Comparison of ENCODE assay signal across 8 cellular contexts in genomic region chr15:41543521-41543870, GRCh38. TPM values are rescaled to one million over a fixed set of nuclear protein-coding genes. Genes with fewer than 3 reads are reported as not detected.
DNase-seq lines count a peak whose midpoint lies in the region; ATAC-seq and TF ChIP-seq lines count a peak whose summit lies in the region.

No MANE protein-coding gene starts in this region.

- H3K9me3 Mint-ChIP-seq in IgD-negative memory B cell: no peaks in the 10 kb centered on the region

- POLR2A ChIA-PET in AG04449 (lab: Yijun Ruan, JAX): interaction anchor here (0.6 to 1.2 kb wide), 4 partner anchors 26 to 231 kb away, joined by 3 to 4 read pairs (median 3); partner anchors contain the start of gene MAPKBP1

- no peaks in the 10 kb centered on the region for H3K9me3 ChIP-seq in muscle layer of colon (ENCODE audit: low read length)

- peaks cover 4% of the 10 kb centered on the region for H3K4me1 ChIP-seq in muscle layer of colon (ENCODE audit: insufficient read depth, low read length)

- peak overlapping the region; percentile 93 to 96 (median 94) for H3K4me3 Mint-ChIP-seq in IgD-negative memory B cell

- peak overlapping the region; percentile 90 for H3K9ac ChIP-seq in muscle layer of colon (ENCODE audit: low read length)

- no peak for TF ChIP-seq CTCF in AG04449 (IDR thresholded peaks at IDR 0.05; ENCODE audit: insufficient read depth, low read length, missing control alignments)
- TF ChIP-seq CTCF in choroid plexus epithelial cell (conservative IDR thresholded peaks at IDR 0.05; ENCODE audit: low read depth, low read length): no peak

- CTCF ChIA-PET in AG04449 (lab: Yijun Ruan, JAX): interaction anchor here (1.8 kb wide), 1 partner anchor 12 kb away, joined by 5 read pairs; no protein-coding TSS in a partner anchor

- peaks cover 11 to 27% (median 14%) of the 10 kb centered on the region in 3 donors for H3K4me1 Mint-ChIP-seq in IgD-negative memory B cell

- ATAC-seq in HG02840 (IDR thresholded peaks at IDR 0.05; ENCODE audit: low FRiP score, unreplicated experiment): no peak

- H3K4me3 ChIP-seq in AG04449 (ENCODE audit: low read depth, low read length) (peak overlapping the region; percentile 94), choroid plexus epithelial cell (ENCODE audit: low read depth, low read length) (peak overlapping the region; percentile 96), muscle layer of colon (ENCODE audit: low read depth in 1 of 2, low read length in 2 of 2) (peak overlapping the region; percentile 93 to 98)

- no peaks in the 10 kb centered on the region for H3K27me3 ChIP-seq in muscle layer of colon (ENCODE audit: control insufficient read depth in 1 of 2, insufficient read depth in 2 of 2, low read length in 2 of 2)

- no peaks in the 10 kb centered on the region for H3K36me3 Mint-ChIP-seq in IgD-negative memory B cell

- DNase-seq in AG04449 (ENCODE audit: low read depth, low spot score) (no peak), choroid plexus epithelial cell (ENCODE audit: low read depth) (no peak), caudate nucleus (lab: John Stamatoyannopoulos, UW) (no peak), NCI-H1436 (lab: John Stamatoyannopoulos, UW) (no peak)
- DNase-seq in activated CD4-positive, alpha-beta T cell treated with anti-CD3 and anti-CD28 coated beads, Interleukin-2, amount 50 U/mL, for 48 hours: no peak

- no peaks in the 10 kb centered on the region for H3K27me3 Mint-ChIP-seq in IgD-negative memory B cell

- no peaks in the 10 kb centered on the region for H3K36me3 ChIP-seq in muscle layer of colon (ENCODE audit: insufficient read depth, low read length)

- peak overlapping the region; percentile 85 for H3K27ac ChIP-seq in muscle layer of colon (ENCODE audit: low read depth, low read length)
- H3K27ac ChIP-seq in caudate nucleus (ENCODE audit: low read depth, low read length): no peak overlapping the region

- peak overlapping the region; percentile 64 to 90 (median 71) for H3K27ac Mint-ChIP-seq in IgD-negative memory B cell

RNA-seq across cellular contexts. Expression of gene RPAP1, which starts 0.6 kb away (rescaled TPM):
- polyA plus RNA-seq in IgD-negative memory B cell: 15.3 TPM

RNA-seq across cellular contexts. Expression of gene TYRO3, which starts 15.5 kb away (rescaled TPM):
- not detected for polyA plus RNA-seq in IgD-negative memory B cell

RNA-seq across cellular contexts. Expression of gene LTK, which starts 29.9 kb away (rescaled TPM):
- 2.0 TPM for polyA plus RNA-seq in IgD-negative memory B cell

RNA-seq across cellular contexts. Expression of gene ITPKA, which starts 49.8 kb away (rescaled TPM):
- not detected for polyA plus RNA-seq in IgD-negative memory B cell
